In the genomic region with DNA sequence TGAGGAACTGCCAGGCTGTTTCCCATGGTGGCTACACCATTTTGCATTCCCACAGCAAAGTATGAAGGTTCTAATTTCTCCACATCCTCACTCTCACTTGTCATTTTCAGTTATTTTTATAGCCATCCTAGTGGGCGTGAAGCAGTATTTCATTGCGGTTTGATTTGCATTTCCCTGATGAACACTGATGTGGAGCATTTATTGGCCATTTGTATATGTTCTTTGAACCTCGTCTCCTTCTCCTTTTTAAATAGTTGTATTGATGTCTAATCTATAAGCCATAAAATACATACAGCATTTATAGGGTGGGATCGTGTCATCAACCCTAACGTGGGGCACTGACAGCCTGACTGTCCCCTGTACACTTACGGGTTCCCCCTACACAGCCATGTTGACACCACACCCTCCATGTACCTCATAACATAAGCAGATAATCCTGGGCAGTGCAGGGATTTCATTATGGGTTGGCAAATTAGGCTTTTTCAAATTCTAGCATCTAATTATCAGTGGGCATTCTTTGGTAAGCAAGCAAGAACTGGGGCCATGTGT, we compare ENCODE assay signal across 12 cellular contexts. TPM values are rescaled to one million over a fixed set of nuclear protein-coding genes. Genes with fewer than 3 reads are reported as not detected.
DNase-seq lines count a peak whose midpoint lies in the region; FAIRE-seq and TF ChIP-seq lines count a peak whose summit lies in the region.
"Had no signal": no experiment of that assay in that cellular context is flagged by ENCODE, and none has a peak within 500 bp of the region (broad histone marks: within the 10 kb centered on the region; RNA-seq: fewer than 3 reads in every experiment).

No MANE protein-coding gene starts in this region.

- DNase-seq in GM12891 (ENCODE audit: insufficient read length, low spot score): no peak
- peak; percentile 59 to 70 for DNase-seq in NCI-H526 (lab: John Stamatoyannopoulos, UW)
- no peak for DNase-seq in frontal cortex (ENCODE audit: low spot score in 2 of 2)
- DNase-seq in activated CD4-positive, alpha-beta T cell treated with anti-CD3 and anti-CD28 coated beads, Interleukin-2, amount 50 U/mL, for 4 hours: no peak
- no peak for DNase-seq in C1 segment of cervical spinal cord (lab: John Stamatoyannopoulos, UW)
- DNase-seq: CD4-positive, CD25-positive, alpha-beta regulatory T cell; DMS53; HCEC 1CT; HFFc6 had no signal

- peak overlapping the region; percentile 30 for H3K27ac ChIP-seq in cingulate gyrus (ENCODE audit: low read depth, low read length)
- H3K27ac ChIP-seq: BLaER1 had no signal

- no peak for TF ChIP-seq POLR2A in GM12891 (IDR thresholded peaks at IDR 0.05; ENCODE audit: low read depth, low read length)

- no peak for FAIRE-seq in GM12891 (lab: Jason Lieb, UNC)
- no peak for FAIRE-seq in frontal cortex (lab: Jason Lieb, UNC)
- FAIRE-seq: K562 had no signal

TF ChIP-seq in GM12891, 5 proteins besides CTCF, POLR2A, EP300 and RAD21:
- TF ChIP-seq POU2F2 (IDR thresholded peaks at IDR 0.05; ENCODE audit: low read depth, low read length): no peak
- 0 out of 2 replicates have a peak, but pooled peaks have one; percentile 11 for TF ChIP-seq SPI1 (IDR thresholded peaks at IDR 0.05; ENCODE audit: low read depth, low read length)
- TF ChIP-seq POLR2AphosphoS5 (IDR thresholded peaks at IDR 0.05; ENCODE audit: low read depth, low read length): no peak
- no peak for TF ChIP-seq PAX5 (IDR thresholded peaks at IDR 0.05; ENCODE audit: insufficient read depth, low read length, severe bottlenecking)
- no peak for TF ChIP-seq TAF1 (IDR thresholded peaks at IDR 0.05; ENCODE audit: low read depth, low read length)

RNA-seq across cellular contexts. Expression of gene ZBTB45, which starts 11.5 kb away (rescaled TPM):
- 6.1 TPM for polyA plus RNA-seq in GM12891 (2012; ENCODE audit: low read depth, missing spikeins)
- total RNA-seq in frontal cortex: 6.9 TPM

RNA-seq across cellular contexts. Expression of gene TRIM28, which starts 12.7 kb away (rescaled TPM):
- 367 TPM for polyA plus RNA-seq in GM12891 (2012; ENCODE audit: low read depth, missing spikeins)
- 332 TPM for total RNA-seq in frontal cortex

RNA-seq across cellular contexts. Expression of gene SLC27A5, which starts 19.3 kb away (rescaled TPM):
- 23.9 TPM for polyA plus RNA-seq in GM12891 (2012; ENCODE audit: low read depth, missing spikeins)
- 6.9 TPM for total RNA-seq in frontal cortex

RNA-seq across cellular contexts. Expression of gene CHMP2A, which starts 23.8 kb away (rescaled TPM):
- 146 TPM for polyA plus RNA-seq in GM12891 (2012; ENCODE audit: low read depth, missing spikeins)
- total RNA-seq in frontal cortex: 62.8 TPM

RNA-seq across cellular contexts. Expression of gene UBE2M, which starts 27.3 kb away (rescaled TPM):
- polyA plus RNA-seq in GM12891 (2012; ENCODE audit: low read depth, missing spikeins): 61.5 TPM
- total RNA-seq in frontal cortex: 64.8 TPM

Comparison
In these comparisons a context has a peak if more than half of its experiments do, and no peak if none do; other contexts are left out.
1. DNase-seq: peak in NCI-H526 (2 of 2); none in GM12891 (single experiment), frontal cortex (0 of 2), activated CD4-positive, alpha-beta T cell treated with anti-CD3 and anti-CD28 coated beads, Interleukin-2, amount 50 U/mL, for 4 hours (0 of 2) and C1 segment of cervical spinal cord (0 of 14).